ENCODE assay signal across 19 cellular contexts in the genomic region with DNA sequence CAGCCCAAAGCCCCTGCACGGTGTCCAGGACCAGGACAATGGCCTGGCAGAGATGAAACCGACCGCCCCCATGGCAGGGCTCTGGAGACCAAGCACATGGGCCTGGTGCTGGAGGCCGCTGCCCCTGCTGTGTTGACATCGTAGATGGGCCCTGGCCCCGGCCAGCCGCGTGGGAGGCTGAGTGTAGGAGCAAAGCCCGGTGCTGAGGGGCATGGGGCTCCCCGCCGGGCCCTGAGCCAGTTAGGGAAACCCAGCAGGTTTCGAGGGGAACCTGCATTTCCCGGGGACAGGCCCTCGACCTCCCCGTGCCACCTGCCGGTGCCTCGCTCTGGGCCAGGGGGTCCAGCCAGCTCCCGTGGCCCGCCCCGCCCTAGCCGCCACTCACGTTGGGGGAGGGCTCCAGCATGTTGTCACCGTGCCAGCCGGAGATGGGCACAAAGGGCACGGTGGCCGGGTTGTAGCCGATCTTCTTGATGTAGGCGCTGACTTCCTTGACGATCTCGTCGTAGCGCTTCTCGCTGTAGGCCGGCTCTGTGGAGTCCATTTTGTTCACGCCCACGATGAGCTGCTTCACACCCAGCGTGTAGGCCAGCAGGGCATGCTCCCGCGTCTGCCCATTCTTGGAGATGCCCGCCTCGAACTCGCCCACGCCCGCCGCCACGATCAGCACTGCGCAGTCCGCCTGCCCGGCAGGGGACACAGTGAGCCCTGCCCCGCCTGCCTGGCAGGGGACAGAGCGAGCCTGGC. TPM values are rescaled to one million over a fixed set of nuclear protein-coding genes. Genes with fewer than 3 reads are reported as not detected.
"Had no signal": no experiment of that assay in that cellular context is flagged by ENCODE, and none has a peak within 500 bp of the region (broad histone marks: within the 10 kb centered on the region; RNA-seq: fewer than 3 reads in every experiment).

No MANE protein-coding gene starts in this region.

- H3K4me3 Mint-ChIP-seq: activated CD4-positive, alpha-beta T cell treated with anti-CD3 and anti-CD28 coated beads, Interleukin-2, amount 10 ng/mL, durations not matched to agents 24 days and 14 days; natural killer cell; stimulated activated naive CD8-positive, alpha-beta T cell treated with anti-CD3 and anti-CD28 coated beads, Interleukin-15, amount 100 ng/mL, for 72 hours; T-helper 1 cell treated with Interleukin-12 subunit alpha and Interleukin-12 subunit beta and Interleukin-4 antibody, amounts not matched to agents 30 μg/mL and 1 μg/mL, for 36 hours; WTC11 had no signal

- H3K27me3 ChIP-seq: cardiac muscle cell had no signal

- DNase-seq: activated CD4-positive, alpha-beta T cell treated with anti-CD3 and anti-CD28 coated beads, Interleukin-2, amount 10 ng/mL, durations not matched to agents 24 days and 14 days; activated naive CD4-positive, alpha-beta T cell treated with Interleukin-2 at 50 U/mL for 16 hours; effector CD8-positive, alpha-beta T cell; hippocampal formation; left colon; natural killer cell; nucleus accumbens; stimulated activated CD4-positive, alpha-beta T cell treated with anti-CD3 and anti-CD28 coated beads, Interleukin-15, amount 100 ng/mL, for 24 hours; stimulated activated CD4-positive, alpha-beta T cell treated with anti-CD3 and anti-CD28 coated beads, Interleukin-4, amount 100 ng/mL, for 24 hours; stimulated activated naive CD8-positive, alpha-beta T cell treated with anti-CD3 and anti-CD28 coated beads, Interleukin-15, amount 100 ng/mL, for 72 hours; tibial artery had no signal

- H3K9me3 Mint-ChIP-seq: T-helper 1 cell treated with Interleukin-12 subunit alpha and Interleukin-12 subunit beta and Interleukin-4 antibody, amounts not matched to agents 30 μg/mL and 1 μg/mL, for 36 hours had no signal

- H3K4me1 Mint-ChIP-seq: natural killer cell had no signal

- H3K9me3 ChIP-seq: gastroesophageal sphincter, tibial artery had no signal

- ATAC-seq: gastroesophageal sphincter; left colon; natural killer cell; stimulated activated naive CD8-positive, alpha-beta T cell treated with anti-CD3 and anti-CD28 coated beads, Interleukin-15, amount 100 ng/mL, for 72 hours; WTC11 had no signal

- H3K36me3 Mint-ChIP-seq: natural killer cell had no signal

- H3K27ac ChIP-seq: cardiac muscle cell, coronary artery, epithelial cell of prostate, gastroesophageal sphincter, tibial artery had no signal

- H3K36me3 ChIP-seq: gastroesophageal sphincter, tibial artery had no signal

- H3K27ac Mint-ChIP-seq: activated CD4-positive, alpha-beta T cell treated with anti-CD3 and anti-CD28 coated beads, Interleukin-2, amount 10 ng/mL, durations not matched to agents 24 days and 14 days; natural killer cell; stimulated activated naive CD8-positive, alpha-beta T cell treated with anti-CD3 and anti-CD28 coated beads, Interleukin-15, amount 100 ng/mL, for 72 hours; T-helper 1 cell treated with Interleukin-12 subunit alpha and Interleukin-12 subunit beta and Interleukin-4 antibody, amounts not matched to agents 30 μg/mL and 1 μg/mL, for 36 hours; WTC11 had no signal

- H3K4me3 ChIP-seq: cardiac muscle cell, coronary artery, gastroesophageal sphincter, tibial artery had no signal

RNA-seq across cellular contexts. Expression of gene KCNQ2, which starts 22.1 kb away (rescaled TPM):
- total RNA-seq: activated CD4-positive, alpha-beta T cell treated with anti-CD3 and anti-CD28 coated beads, Interleukin-2, amount 10 ng/mL, durations not matched to agents 24 days and 14 days; natural killer cell had no signal

RNA-seq across cellular contexts. Expression of gene PTK6, which starts 42.6 kb away (rescaled TPM):
- total RNA-seq: cardiac muscle cell, skeletal muscle tissue had no signal

RNA-seq across cellular contexts. Expression of gene SRMS, which starts 53.0 kb away (rescaled TPM):
- total RNA-seq: activated CD4-positive, alpha-beta T cell treated with anti-CD3 and anti-CD28 coated beads, Interleukin-2, amount 10 ng/mL, durations not matched to agents 24 days and 14 days; cardiac muscle cell; gastroesophageal sphincter; mucosa of gallbladder; skeletal muscle tissue had no signal
